Comparison of ENCODE assay signal across 20 cellular contexts in genomic region chr9:130519927-130520326, GRCh38. TPM values are rescaled to one million over a fixed set of nuclear protein-coding genes. Genes with fewer than 3 reads are reported as not detected.
DNase-seq lines count a peak whose midpoint lies in the region; ATAC-seq, FAIRE-seq and TF ChIP-seq lines count a peak whose summit lies in the region.
"Had no signal": no experiment of that assay in that cellular context is flagged by ENCODE, and none has a peak within 500 bp of the region (broad histone marks: within the 10 kb centered on the region; RNA-seq: fewer than 3 reads in every experiment).

No MANE protein-coding gene starts in this region.

- peak overlapping the region; percentile 46 for H2BK15ac ChIP-seq in neuronal stem cell (ENCODE audit: low read length)

- H3K4me1 ChIP-seq in SK-N-SH (ENCODE audit: control insufficient read depth in 1 of 2, insufficient read depth in 2 of 2, low read depth in 1 of 2, low read length in 1 of 2): no peaks in the 10 kb centered on the region; a peak in 1 of 4 replicates
- peaks cover 0 to 17% of the 10 kb centered on the region in 2 experiments; a peak in 3 of 5 replicates for H3K4me1 ChIP-seq in K562 (replicated peaks in 1 of 2; ENCODE audit: control insufficient read depth in 2 of 2, insufficient read depth in 2 of 2, low read length in 2 of 2)
- peaks cover 6 to 21% of the 10 kb centered on the region in 2 donors for H3K4me1 ChIP-seq in neuronal stem cell (ENCODE audit: control insufficient read depth in 2 of 2, insufficient read depth in 1 of 2, low read depth in 1 of 2, low read length in 2 of 2)
- H3K4me1 ChIP-seq: A549 had no signal

- no peaks in the 10 kb centered on the region for H3F3A ChIP-seq in SK-N-SH (replicated peaks; ENCODE audit: insufficient read depth)

- no peak overlapping the region for H3K9ac ChIP-seq in SK-N-SH
- no peak overlapping the region for H3K9ac ChIP-seq in K562 (ENCODE audit: insufficient read depth in 1 of 2, low read depth in 2 of 2, low read length in 2 of 2)
- peak overlapping the region; percentile 10 for H3K9ac ChIP-seq in neuronal stem cell (ENCODE audit: low read depth, low read length, poor library complexity)
- H3K9ac ChIP-seq: BLaER1 treated with 17β-estradiol and CSF1 and Interleukin-3, amounts not matched to agents 10 nM and 100 nM had no signal

- no peak overlapping the region for H3K4me3 ChIP-seq in SK-N-SH (ENCODE audit: low read depth in 2 of 2, low read length in 1 of 2)
- no peak overlapping the region for H3K4me3 ChIP-seq in K562
- H3K4me3 ChIP-seq in neuronal stem cell (ENCODE audit: low read length in 2 of 2): no peak overlapping the region
- H3K4me3 ChIP-seq: A549; BLaER1 treated with 17β-estradiol and CSF1 and Interleukin-3, amounts not matched to agents 10 nM and 100 nM had no signal

- ATAC-seq in SK-N-SH treated with all-trans-retinoic acid at 6 μM for 48 hours (no peak), K562 (no peak)
- ATAC-seq: A549; CD8-positive, alpha-beta T cell had no signal

- peak overlapping the region; percentile 40 for H4K91ac ChIP-seq in neuronal stem cell (ENCODE audit: low read depth, low read length, poor library complexity)

- H2AK5ac ChIP-seq in neuronal stem cell (ENCODE audit: low read depth, low read length): peak overlapping the region; percentile 64

- no peak for TF ChIP-seq RAD21 in SK-N-SH (IDR thresholded peaks at IDR 0.05; ENCODE audit: low read length)
- TF ChIP-seq RAD21 in K562 (CRISPR knock-in tag; conservative IDR thresholded peaks at IDR 0.05 in 1 of 2, IDR thresholded peaks at IDR 0.05 in 1 of 2): no peak

- H4K20me1 ChIP-seq in SK-N-SH (ENCODE audit: insufficient read depth): no peaks in the 10 kb centered on the region
- H4K20me1 ChIP-seq in K562 (replicated peaks; ENCODE audit: control insufficient read depth, insufficient read depth, low read length): no peaks in the 10 kb centered on the region
- H4K20me1 ChIP-seq: BLaER1 treated with 17β-estradiol and CSF1 and Interleukin-3, amounts not matched to agents 10 nM and 100 nM had no signal

- H3K23ac ChIP-seq in neuronal stem cell (ENCODE audit: low read depth, low read length, poor library complexity): no peak overlapping the region

- H3K4me2 ChIP-seq in SK-N-SH (no peak overlapping the region), K562 (ENCODE audit: insufficient read depth, low read length) (no peak overlapping the region), neuronal stem cell (ENCODE audit: insufficient read depth, low read length, poor library complexity, severe bottlenecking) (no peak overlapping the region)
- H3K4me2 ChIP-seq: A549 had no signal

- no peaks in the 10 kb centered on the region for H3K9me1 ChIP-seq in K562 (ENCODE audit: control insufficient read depth, insufficient read depth, low read length)

- H3K27me3 ChIP-seq in SK-N-SH (ENCODE audit: insufficient read depth) (no peaks in the 10 kb centered on the region), K562 (ENCODE audit: control insufficient read depth in 2 of 2, insufficient read depth in 2 of 2, low read length in 2 of 2) (no peaks in the 10 kb centered on the region), neuronal stem cell (ENCODE audit: control insufficient read depth in 3 of 3, insufficient read depth in 3 of 3, low read depth in 1 of 3, low read length in 3 of 3) (peaks cover 0 to 9% (median 0%) of the 10 kb centered on the region in 3 experiments)
- H3K27me3 ChIP-seq: BLaER1 treated with 17β-estradiol and CSF1 and Interleukin-3, amounts not matched to agents 10 nM and 100 nM had no signal

- H3K9me3 ChIP-seq in SK-N-SH (no peaks in the 10 kb centered on the region), K562 (replicated peaks; ENCODE audit: control insufficient read depth, insufficient read depth, low read depth, low read length) (no peaks in the 10 kb centered on the region), neuronal stem cell (replicated peaks in 1 of 2; ENCODE audit: control insufficient read depth in 2 of 2, insufficient read depth in 1 of 2, low read depth in 1 of 2, low read length in 2 of 2) (no peaks in the 10 kb centered on the region)
- H3K9me3 ChIP-seq: A549, Caco-2 had no signal

- TF ChIP-seq CTCF in SK-N-SH (IDR thresholded peaks at IDR 0.05): no peak
- no peak for TF ChIP-seq CTCF in K562 (IDR thresholded peaks at IDR 0.05 in 2 of 3, conservative IDR thresholded peaks at IDR 0.05 in 1 of 3; ENCODE audit: insufficient read depth in 2 of 3, low read depth in 1 of 3, low read length in 3 of 3)

- TF ChIP-seq POLR2A in K562 (conservative IDR thresholded peaks at IDR 0.05): no peak

- no TSS peak for BruUV-seq in K562 (replicated peaks; lab: Mats Ljungman, UMichigan)

- no peak for TF ChIP-seq EP300 in SK-N-SH (IDR thresholded peaks at IDR 0.05; ENCODE audit: borderline replicate concordance in 1 of 2, low read depth in 1 of 2, low read length in 1 of 2)
- no peak for TF ChIP-seq EP300 in K562 (IDR thresholded peaks at IDR 0.05; ENCODE audit: low read length)

- H3K27ac ChIP-seq in SK-N-SH (ENCODE audit: low read depth in 2 of 2, low read length in 1 of 2): no peak overlapping the region
- H3K27ac ChIP-seq in K562 (ENCODE audit: extremely low read depth, low read depth, low read length): no peak overlapping the region
- H3K27ac ChIP-seq in neuronal stem cell (replicated peaks; ENCODE audit: low read length): no peak overlapping the region
- H3K27ac ChIP-seq: 22Rv1, A549, C4-2B had no signal

- H3K14ac ChIP-seq in neuronal stem cell (ENCODE audit: low read length): no peak overlapping the region

- in situ Hi-C loops in K562 (cut with MboI): no loop called here

- no peak for FAIRE-seq in K562 (lab: Jason Lieb, UNC)
- FAIRE-seq: A549, D721Med, G401.6, GM12891, GM19239 had no signal

- H2AFZ ChIP-seq in SK-N-SH (ENCODE audit: low read depth): no peak overlapping the region
- no peak overlapping the region for H2AFZ ChIP-seq in K562 (ENCODE audit: low read depth, low read length)
- H2AFZ ChIP-seq in neuronal stem cell (ENCODE audit: low read length): no peak overlapping the region

- no peak overlapping the region for H4K8ac ChIP-seq in neuronal stem cell (ENCODE audit: low read depth, low read length)

- H3K36me3 ChIP-seq in SK-N-SH (replicated peaks in 1 of 2; ENCODE audit: control insufficient read depth in 1 of 2, insufficient read depth in 2 of 2, low read length in 1 of 2): no peaks in the 10 kb centered on the region
- H3K36me3 ChIP-seq in K562 (ENCODE audit: control insufficient read depth, insufficient read depth, low read length): no peaks in the 10 kb centered on the region
- H3K36me3 ChIP-seq in neuronal stem cell (replicated peaks in 1 of 2; ENCODE audit: control insufficient read depth in 2 of 2, insufficient read depth in 2 of 2, low read length in 2 of 2): no peaks in the 10 kb centered on the region
- H3K36me3 ChIP-seq: BLaER1 treated with 17β-estradiol and CSF1 and Interleukin-3, amounts not matched to agents 10 nM and 100 nM had no signal

- H3K18ac ChIP-seq in neuronal stem cell (ENCODE audit: low read length): no peak overlapping the region

- DNase-seq in SK-N-SH (peak; percentile 6), K562 (ENCODE audit: extremely low read depth in 1 of 4, low spot score in 3 of 4) (no peak), neuronal stem cell (ENCODE audit: low spot score) (no peak), activated gamma-delta T cell treated with Interleukin-2 at 50 U/mL for 16 hours (no peak)
- DNase-seq: AML-193; Caco-2; Calu3; CD4-positive, alpha-beta T cell; CD8-positive, alpha-beta T cell; DMS79 treated with DMSO at 0.1 percent for 48 hours; GF-D8 had no signal

- no peak overlapping the region for H2BK5ac ChIP-seq in neuronal stem cell (ENCODE audit: low read length)

- H3K9me2 ChIP-seq in SK-N-SH: no peaks in the 10 kb centered on the region

- 85% methylated on average over 5 of the region's 5 CpGs for WGBS in SK-N-SH (ENCODE audit: low lambda C conversion rate)
- WGBS in K562 (ENCODE audit: insufficient coverage, low coverage, missing lambda C conversion rate): 39% methylated on average over 5 of the region's 5 CpGs
- WGBS in neuronal stem cell (ENCODE audit: extremely low coverage in 2 of 2, insufficient read length in 2 of 2, insufficient replicate concordance in 1 of 2), 2 donors: no CpG with 5 or more reads among the region's 5 CpGs

- H3K79me2 ChIP-seq in SK-N-SH (ENCODE audit: insufficient read depth): no peaks in the 10 kb centered on the region
- no peaks in the 10 kb centered on the region for H3K79me2 ChIP-seq in K562 (ENCODE audit: control insufficient read depth, insufficient read depth, low read length)

- intact Hi-C loops in K562 (cut with micrococcal nuclease): no loop called here

- H3K79me1 ChIP-seq in neuronal stem cell (ENCODE audit: low read depth, low read length): no peaks in the 10 kb centered on the region

- POLR2A ChIA-PET in SK-N-SH (lab: Yijun Ruan, JAX): no interaction called here
- POLR2A ChIA-PET in K562 (lab: Yijun Ruan, JAX): interaction anchor here (1.1 to 1.4 kb wide), 2 partner anchors 12 to 33 kb away, joined by 3 read pairs; no protein-coding TSS in a partner anchor

- CTCF ChIA-PET in SK-N-SH (lab: Yijun Ruan, JAX) (interaction anchor here (1.1 kb wide), 1 partner anchor 162 kb away, joined by 3 read pairs; no protein-coding TSS in a partner anchor), K562 (lab: Yijun Ruan, JAX; ENCODE audit: low intra/inter-chr PET ratio) (no interaction called here)

- H2BK12ac ChIP-seq in neuronal stem cell (ENCODE audit: low read length): no peak overlapping the region

- peak overlapping the region; percentile 10 for H3K4ac ChIP-seq in neuronal stem cell (ENCODE audit: low read length)

- no peak overlapping the region for H2BK120ac ChIP-seq in neuronal stem cell (ENCODE audit: low read depth, low read length)

RNA-seq across cellular contexts. Expression of gene FUBP3, which starts 59.5 kb away (rescaled TPM):
- polyA plus RNA-seq in SK-N-SH (2012; rRNA removed) (55.1 and 58.3 TPM in 2 replicates), K562 (2011; rRNA removed) (35.3 and 40.1 TPM in 2 replicates), K562 (2014; fragmentation: Illumina TruSeq; extraction: Trizol) (57.0 and 70.8 TPM in 2 replicates), K562 (2014; fragmentation: Nextera tagmentation; extraction: Ambion mirVana) (1 to 10 TPM; 3.0 to 7.1 TPM), K562 (2014; rRNA removed) (56.8 and 68.9 TPM in 2 replicates)
- 46.3 and 50.3 TPM in 2 replicates for polyA plus RNA-seq in SK-N-SH (2012; cell fraction: cytosol; rRNA removed)
- 115 and 117 TPM in 2 replicates for polyA plus RNA-seq in SK-N-SH (2012; cell fraction: nucleus; rRNA removed)
- 99.7 and 118 TPM in 2 replicates for total RNA-seq in K562 (2011; cell fraction: chromatin; rRNA removed; ENCODE audit: low replicate concordance)
- 54.1 and 60.0 TPM in 2 replicates for total RNA-seq in K562 (2011; cell fraction: nucleolus; rRNA removed)
- total RNA-seq in K562 (2011; cell fraction: nucleoplasm; rRNA removed): 85.2 and 92.0 TPM in 2 replicates
- total RNA-seq in K562 (2014; rRNA removed) (64.0 and 82.7 TPM in 2 replicates), K562 (2014; rRNA removed; fragmentation: Illumina TruSeq; extraction: Trizol) (41.0 and 43.2 TPM in 2 replicates), K562 (2015; rRNA removed; fragmentation: Illumina TruSeq; extraction: Trizol) (45.0 and 48.1 TPM in 2 replicates), K562 (2021) (51.7 and 54.0 TPM in 2 replicates)
- 18.3 and 22.3 TPM in 2 replicates for polyA plus RNA-seq in K562 (2011; cell fraction: cytosol; rRNA removed)
- polyA plus RNA-seq in K562 (2011; cell fraction: nucleus; rRNA removed): 86.0 and 122 TPM in 2 replicates
- polyA plus RNA-seq in K562 (2012): 45.9 and 47.7 TPM in 2 replicates
- 36.6 and 40.7 TPM in 2 replicates for polyA minus RNA-seq in K562 (2011; rRNA and poly(A)+ RNA removed)
- 19.4 and 26.0 TPM in 2 replicates for polyA minus RNA-seq in K562 (2011; cell fraction: cytosol; rRNA and poly(A)+ RNA removed)
- polyA minus RNA-seq in K562 (2011; cell fraction: nucleus; rRNA and poly(A)+ RNA removed): 28.1 and 35.4 TPM in 2 replicates
- polyA plus RNA-seq in neuronal stem cell (2013, experiment 1 of 2): 34.2 TPM
- polyA plus RNA-seq in neuronal stem cell (2013, experiment 2 of 2): 35.1 TPM
